ENCODE assay signal across 9 cellular contexts in the genomic region with DNA sequence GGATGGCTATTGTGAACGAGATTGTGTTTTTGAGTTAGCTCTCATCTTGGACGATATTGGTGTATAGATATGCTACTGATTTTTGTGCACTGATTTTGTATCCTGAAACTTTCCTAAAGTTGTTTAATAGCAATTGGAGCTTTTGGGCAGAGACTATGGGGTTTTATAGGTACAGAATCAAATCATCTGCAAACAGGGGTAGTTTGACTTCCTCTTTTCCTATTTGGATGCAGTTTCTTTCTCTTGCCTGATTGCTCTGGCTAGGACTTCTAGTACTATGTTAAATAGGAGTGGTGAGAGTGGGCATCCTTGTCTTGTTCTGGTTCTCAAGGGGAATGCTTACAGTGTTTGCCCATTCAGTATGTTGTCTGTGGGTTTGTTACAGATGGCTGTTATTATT. TPM values are rescaled to one million over a fixed set of nuclear protein-coding genes. Genes with fewer than 3 reads are reported as not detected.
"Had no signal": no experiment of that assay in that cellular context is flagged by ENCODE, and none has a peak within 500 bp of the region (broad histone marks: within the 10 kb centered on the region; RNA-seq: fewer than 3 reads in every experiment).

No MANE protein-coding gene starts in this region.

- ATAC-seq: GM23338 had no signal

- H2AFZ ChIP-seq: GM23338 had no signal

- DNase-seq: H9, HCEC 1CT, IMR-90, KBM-7 had no signal

- H3K4me2 ChIP-seq: GM23338 had no signal

- FAIRE-seq: H1, H54, HTR-8/SVneo had no signal

- H3K4me3 ChIP-seq: GM23338 had no signal

RNA-seq across cellular contexts. Expression of gene SCGB1D1, which starts 8.9 kb away (rescaled TPM):
- total RNA-seq: GM23338, H1, H9, HT-29, IMR-90 had no signal
- polyA plus RNA-seq: GM23338, H1, IMR-90 had no signal

RNA-seq across cellular contexts. Expression of gene SCGB2A1, which starts 27.4 kb away (rescaled TPM):
- total RNA-seq: GM23338, H1, H9, HT-29, IMR-90 had no signal
- polyA plus RNA-seq: GM23338, H1, IMR-90 had no signal
